ENCODE assay signal across 8 cellular contexts in genomic region chr19:14496849-14497346, GRCh38. TPM values are rescaled to one million over a fixed set of nuclear protein-coding genes. Genes with fewer than 3 reads are reported as not detected.
DNase-seq lines count a peak whose midpoint lies in the region; ATAC-seq, FAIRE-seq and TF ChIP-seq lines count a peak whose summit lies in the region.

No MANE protein-coding gene starts in this region.

- H3K9ac ChIP-seq in Karpas-422 (ENCODE audit: low read length) (no peak overlapping the region), muscle layer of colon (ENCODE audit: low read length) (no peak overlapping the region)

- no peak overlapping the region for H2AFZ ChIP-seq in Karpas-422 (ENCODE audit: low read length)

- POLR2A ChIA-PET in A549 (lab: Yijun Ruan, JAX): interaction anchor here (0.6 to 3.9 kb wide), 5 partner anchors 8 to 21 kb away, joined by 4 to 31 read pairs (median 7); partner anchors contain the start of gene DNAJB1

- DNase-seq in A549 (ENCODE audit: low read depth in 1 of 2, low spot score in 1 of 2) (no peak), Karpas-422 (peak; percentile 40), chondrocyte (ENCODE audit: low spot score) (no peak), ureter (ENCODE audit: low spot score) (no peak), GM12891 (ENCODE audit: insufficient read length, low spot score) (no peak)

- H3K4me1 Mint-ChIP-seq in chondrocyte (ENCODE audit: low read depth): peaks cover 30% of the 10 kb centered on the region

- H3K4me1 ChIP-seq in A549 (peaks cover 29% of the 10 kb centered on the region), Karpas-422 (ENCODE audit: low read length) (peaks cover 4% of the 10 kb centered on the region), muscle layer of colon (ENCODE audit: insufficient read depth, low read length) (peaks cover 13% of the 10 kb centered on the region)

- H3K79me2 ChIP-seq in Karpas-422 (ENCODE audit: low read length): no peaks in the 10 kb centered on the region

- ATAC-seq in A549 (peak; percentile 1 to 6; a peak in 3 of 6 replicates), HG03342 (IDR thresholded peaks at IDR 0.05; ENCODE audit: unreplicated experiment) (no peak), HG02840 (IDR thresholded peaks at IDR 0.05; ENCODE audit: low FRiP score, unreplicated experiment) (no peak)

- CTCF ChIA-PET in A549 (lab: Yijun Ruan, JAX): interaction anchor here (0.6 to 3.7 kb wide), 4 partner anchors 9 to 135 kb away, joined by 3 to 21 read pairs (median 8); no protein-coding TSS in a partner anchor

- TF ChIP-seq POLR2A in A549 (IDR thresholded peaks at IDR 0.05; ENCODE audit: low read length) (no peak), GM12891 (IDR thresholded peaks at IDR 0.05; ENCODE audit: low read depth, low read length) (no peak)

- TF ChIP-seq CTCF in A549 (IDR thresholded peaks at IDR 0.05) (no peak), chondrocyte (IDR thresholded peaks at IDR 0.05) (no peak)

- H3K27me3 Mint-ChIP-seq in chondrocyte (ENCODE audit: low read depth): no peaks in the 10 kb centered on the region

- H3K36me3 Mint-ChIP-seq in chondrocyte (ENCODE audit: low read depth): peaks cover 3% of the 10 kb centered on the region

- H3K36me3 ChIP-seq in Karpas-422 (ENCODE audit: insufficient read depth, low read length) (no peaks in the 10 kb centered on the region), muscle layer of colon (ENCODE audit: insufficient read depth, low read length) (no peaks in the 10 kb centered on the region)

- H3K4me3 Mint-ChIP-seq in chondrocyte (ENCODE audit: unreplicated experiment): peak overlapping the region; percentile 66

- TF ChIP-seq EP300 in A549 (IDR thresholded peaks at IDR 0.05): no peak

- H3K4me2 ChIP-seq in A549: peak overlapping the region; percentile 72
- H3K4me2 ChIP-seq in Karpas-422 (ENCODE audit: low read depth, low read length, poor library complexity, severe bottlenecking): no peak overlapping the region

- H3K27ac ChIP-seq in A549 (peak overlapping the region; percentile 86 to 95), Karpas-422 (ENCODE audit: low read length) (no peak overlapping the region), muscle layer of colon (ENCODE audit: low read depth, low read length) (peak overlapping the region; percentile 60)

- H3K4me3 ChIP-seq in A549: peak overlapping the region; percentile 25; the same call in 2 of the 3 replicates
- H3K4me3 ChIP-seq in Karpas-422 (ENCODE audit: low read length): no peak overlapping the region
- peak overlapping the region; percentile 61 to 68 for H3K4me3 ChIP-seq in muscle layer of colon (ENCODE audit: low read depth in 1 of 2, low read length in 2 of 2)

- H3K27me3 ChIP-seq in Karpas-422 (ENCODE audit: low read length): no peaks in the 10 kb centered on the region
- H3K27me3 ChIP-seq in muscle layer of colon (ENCODE audit: control insufficient read depth in 1 of 2, insufficient read depth in 2 of 2, low read length in 2 of 2): no peaks in the 10 kb centered on the region

- no peaks in the 10 kb centered on the region for H4K20me1 ChIP-seq in Karpas-422 (ENCODE audit: insufficient read depth, low read depth, low read length)

- no peaks in the 10 kb centered on the region for H3K9me2 ChIP-seq in Karpas-422 (replicated peaks; ENCODE audit: insufficient read depth, low read length)

- H3K9me3 Mint-ChIP-seq in chondrocyte (ENCODE audit: low read depth): no peaks in the 10 kb centered on the region

- TF ChIP-seq RAD21 in A549 (conservative IDR thresholded peaks at IDR 0.05 in 1 of 2, IDR thresholded peaks at IDR 0.05 in 1 of 2): no peak

- FAIRE-seq in A549 (lab: Jason Lieb, UNC): no peak
- no peak for FAIRE-seq in GM12891 (lab: Jason Lieb, UNC)

- 60% methylated on average over 8 of the region's 9 CpGs for WGBS in A549 (ENCODE audit: missing lambda C conversion rate)

- peak overlapping the region; percentile 46 for H3K27ac Mint-ChIP-seq in chondrocyte (ENCODE audit: unreplicated experiment)

- H3K9me3 ChIP-seq in A549 (no peaks in the 10 kb centered on the region), Karpas-422 (ENCODE audit: low read length) (no peaks in the 10 kb centered on the region), muscle layer of colon (ENCODE audit: low read length) (no peaks in the 10 kb centered on the region)

TF ChIP-seq in A549, 52 proteins besides CTCF, POLR2A, EP300 and RAD21 (continues in another document):
- no peak for TF ChIP-seq CEBPB (IDR thresholded peaks at IDR 0.05)
- TF ChIP-seq ZC3H11A (IDR thresholded peaks at IDR 0.05): no peak
- no peak for TF ChIP-seq ELK1 (IDR thresholded peaks at IDR 0.05; ENCODE audit: low read depth, low read length)
- no peak for TF ChIP-seq NPAS2 (CRISPR knock-in tag; IDR thresholded peaks at IDR 0.05; ENCODE audit: borderline replicate concordance)
- no peak for TF ChIP-seq POLR2AphosphoS2 (conservative IDR thresholded peaks at IDR 0.05; ENCODE audit: low read length)
- TF ChIP-seq TFCP2L1 (CRISPR knock-in tag; IDR thresholded peaks at IDR 0.05): no peak
- no peak for TF ChIP-seq RCOR1 (IDR thresholded peaks at IDR 0.05; ENCODE audit: low read depth, low read length)

TF ChIP-seq in GM12891, 5 proteins besides CTCF, POLR2A, EP300 and RAD21:
- no peak for TF ChIP-seq TAF1 (IDR thresholded peaks at IDR 0.05; ENCODE audit: low read depth, low read length)
- TF ChIP-seq PAX5 (IDR thresholded peaks at IDR 0.05; ENCODE audit: insufficient read depth, low read length, severe bottlenecking): no peak
- TF ChIP-seq POLR2AphosphoS5 (IDR thresholded peaks at IDR 0.05; ENCODE audit: low read depth, low read length): no peak
- TF ChIP-seq SPI1 (IDR thresholded peaks at IDR 0.05; ENCODE audit: low read depth, low read length): no peak
- no peak for TF ChIP-seq POU2F2 (IDR thresholded peaks at IDR 0.05; ENCODE audit: low read depth, low read length)

RNA-seq across cellular contexts. Expression of gene GIPC1, which starts 1.0 kb away (rescaled TPM):
- 41.4 and 52.9 TPM in 2 replicates for polyA plus RNA-seq in A549 (2011; rRNA removed)
- 99.5 and 148 TPM in 2 replicates for polyA plus RNA-seq in A549 (2012; cell fraction: cytosol; rRNA removed)
- polyA plus RNA-seq in A549 (2012; cell fraction: nucleus; rRNA removed): 116 and 149 TPM in 2 replicates
- polyA plus RNA-seq in A549 (2017; fragmentation: RNase III; extraction: RNeasy Plus Mini Kit Qiagen cat#74134 plus additional on column Dnase treatment): 81.4 to 88.6 TPM (median 86.4 TPM) in 3 replicates
- polyA minus RNA-seq in A549 (2011; rRNA and poly(A)+ RNA removed): 27.3 and 33.1 TPM in 2 replicates
- 1.9 and 4.6 TPM in 2 replicates for total RNA-seq in Karpas-422 (2014; rRNA removed; shearing (Covaris generic); ENCODE audit: low replicate concordance)
- total RNA-seq in chondrocyte: 83.7 to 107 TPM (median 99.6 TPM) in 3 replicates
- 141 TPM for total RNA-seq in ureter
- polyA plus RNA-seq in GM12891 (2012; ENCODE audit: low read depth, missing spikeins): 10.4 TPM

RNA-seq across cellular contexts. Expression of gene DNAJB1, which starts 21.3 kb away (rescaled TPM):
- polyA plus RNA-seq in A549 (2011; rRNA removed): 124 and 126 TPM in 2 replicates
- polyA plus RNA-seq in A549 (2012; cell fraction: cytosol; rRNA removed): 119 and 126 TPM in 2 replicates
- polyA plus RNA-seq in A549 (2012; cell fraction: nucleus; rRNA removed): 90.3 and 104 TPM in 2 replicates
- 110 to 128 TPM (median 116 TPM) in 3 replicates for polyA plus RNA-seq in A549 (2017; fragmentation: RNase III; extraction: RNeasy Plus Mini Kit Qiagen cat#74134 plus additional on column Dnase treatment)
- 85.5 and 90.5 TPM in 2 replicates for polyA minus RNA-seq in A549 (2011; rRNA and poly(A)+ RNA removed)
- total RNA-seq in Karpas-422 (2014; rRNA removed; shearing (Covaris generic); ENCODE audit: low replicate concordance): 39.7 and 49.0 TPM in 2 replicates
- total RNA-seq in chondrocyte: 63.1 to 85.1 TPM (median 77.2 TPM) in 3 replicates
- 81.6 TPM for total RNA-seq in ureter
- 26.5 TPM for polyA plus RNA-seq in GM12891 (2012; ENCODE audit: low read depth, missing spikeins)

RNA-seq across cellular contexts. Expression of gene PTGER1, which starts 21.7 kb away (rescaled TPM):
- polyA plus RNA-seq in A549 (2011; rRNA removed) (0.06 TPM in 1 of 2 replicates, not detected in the other), A549 (2017; fragmentation: RNase III; extraction: RNeasy Plus Mini Kit Qiagen cat#74134 plus additional on column Dnase treatment) (0.12 to 0.18 TPM (median 0.17 TPM) in 3 replicates)
- 0.12 and 0.27 TPM in 2 replicates for polyA plus RNA-seq in A549 (2012; cell fraction: cytosol; rRNA removed)
- polyA plus RNA-seq in A549 (2012; cell fraction: nucleus; rRNA removed): 0.21 and 0.70 TPM in 2 replicates
- polyA minus RNA-seq in A549 (2011; rRNA and poly(A)+ RNA removed): not detected in 2 replicates
- total RNA-seq in Karpas-422 (2014; rRNA removed; shearing (Covaris generic); ENCODE audit: low replicate concordance): not detected in 2 replicates
- total RNA-seq in chondrocyte (0.29 to 1.6 TPM (median 1.4 TPM) in 3 replicates), ureter (3.0 TPM)
- not detected for polyA plus RNA-seq in GM12891 (2012; ENCODE audit: low read depth, missing spikeins)

RNA-seq across cellular contexts. Expression of gene TECR, which starts 32.5 kb away (rescaled TPM):
- polyA plus RNA-seq in A549 (2011; rRNA removed): 74.4 and 87.7 TPM in 2 replicates
- 109 and 151 TPM in 2 replicates for polyA plus RNA-seq in A549 (2012; cell fraction: cytosol; rRNA removed)
- polyA plus RNA-seq in A549 (2012; cell fraction: nucleus; rRNA removed): 315 and 372 TPM in 2 replicates
- 118 to 149 TPM (median 139 TPM) in 3 replicates for polyA plus RNA-seq in A549 (2017; fragmentation: RNase III; extraction: RNeasy Plus Mini Kit Qiagen cat#74134 plus additional on column Dnase treatment)
- 239 and 266 TPM in 2 replicates for polyA minus RNA-seq in A549 (2011; rRNA and poly(A)+ RNA removed)
- total RNA-seq in Karpas-422 (2014; rRNA removed; shearing (Covaris generic); ENCODE audit: low replicate concordance): 45.1 and 81.4 TPM in 2 replicates
- 69.4 to 98.0 TPM (median 70.7 TPM) in 3 replicates for total RNA-seq in chondrocyte
- 104 TPM for total RNA-seq in ureter
- polyA plus RNA-seq in GM12891 (2012; ENCODE audit: low read depth, missing spikeins): 50.2 TPM

Comparison
In these comparisons a context has a peak if more than half of its experiments do, and no peak if none do; other contexts are left out.
1. ATAC-seq: peak in A549 (2 of 2); none in HG03342 (single experiment) and HG02840 (single experiment).
2. RNA of gene GIPC1, which starts 1.0 kb away (total RNA-seq): 141 TPM in ureter (single experiment) and 83.7 to 107 TPM in chondrocyte; 1.9 to 4.6 TPM in Karpas-422; every median in the first group is over 10 times any median in the second.